Comparison of ENCODE assay signal across 9 cellular contexts in the genomic region with DNA sequence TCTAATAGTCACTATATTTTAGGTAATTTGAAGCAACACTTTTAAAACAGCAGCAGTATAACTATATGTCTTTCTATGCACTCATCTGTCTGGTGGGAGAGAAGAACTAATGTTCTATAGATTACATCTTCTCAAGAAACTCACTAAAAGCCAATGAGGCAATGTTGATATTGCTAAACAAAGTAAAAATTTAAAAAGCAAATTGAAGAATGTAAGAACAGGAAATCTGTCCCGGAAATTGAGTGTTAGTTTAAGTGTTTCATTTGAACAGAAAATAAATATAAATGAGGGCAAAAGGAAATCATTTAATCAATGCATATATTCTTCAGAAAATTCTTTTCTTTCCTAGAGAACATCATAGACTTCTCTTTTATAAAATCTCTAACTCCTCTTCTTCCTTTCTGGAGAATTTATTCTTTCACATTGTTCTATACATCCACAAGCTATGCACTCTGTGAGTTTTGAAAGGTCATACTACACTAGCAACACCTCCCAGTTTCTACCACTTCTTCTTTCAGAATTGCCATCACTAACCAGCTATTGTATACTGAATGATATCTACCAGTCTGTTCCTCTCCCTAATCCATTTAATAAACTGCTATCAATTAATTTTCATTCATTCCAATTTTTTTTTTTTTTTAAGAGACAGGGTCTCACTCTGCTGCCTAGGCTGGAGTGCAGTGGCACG.
"Had no signal": no experiment of that assay in that cellular context is flagged by ENCODE, and none has a peak within 500 bp of the region (broad histone marks: within the 10 kb centered on the region; RNA-seq: fewer than 3 reads in every experiment).

No MANE protein-coding gene starts in this region.

- H3K4me3 Mint-ChIP-seq: HFFc6 had no signal

- H3K9me3 ChIP-seq: HAP-1 had no signal

- DNase-seq: GM23248, GOT3, H7, HFFc6, IMR-90, KG1 had no signal

- H3K4me3 ChIP-seq: GM23248, HAP-1, K562 had no signal

- H3K27ac Mint-ChIP-seq: HFFc6 had no signal

- H3K27ac ChIP-seq: GM23248 had no signal

- H3K36me3 ChIP-seq: HAP-1 had no signal

- H3K9me3 Mint-ChIP-seq: HFFc6 had no signal

- H3K9ac ChIP-seq: GM23248 had no signal

- H3K4me1 ChIP-seq: HAP-1 had no signal

- ATAC-seq: HCT116, K562 had no signal

- H2AFZ ChIP-seq: GM23248 had no signal
